13 cellular contexts compared by ENCODE assay signal in genomic region chr1:107530543-107530942, GRCh38.
DNase-seq lines count a peak whose midpoint lies in the region; TF ChIP-seq lines count a peak whose summit lies in the region.
"Had no signal": no experiment of that assay in that cellular context is flagged by ENCODE, and none has a peak within 500 bp of the region (broad histone marks: within the 10 kb centered on the region; RNA-seq: fewer than 3 reads in every experiment).

No MANE protein-coding gene starts in this region.

- H3F3A ChIP-seq in smooth muscle cell (ENCODE audit: low read depth): no peaks in the 10 kb centered on the region

- POLR2A ChIA-PET in RWPE1 (lab: Yijun Ruan, JAX; ENCODE audit: low non-redundant PET): no interaction called here

- no peak overlapping the region for H2AFZ ChIP-seq in smooth muscle cell (ENCODE audit: low read depth)

- TF ChIP-seq CTCF in RWPE1 (conservative IDR thresholded peaks at IDR 0.05; ENCODE audit: low read depth) (no peak), epithelial cell of esophagus (IDR thresholded peaks at IDR 0.05; ENCODE audit: insufficient read depth, low read depth, low read length, missing control alignments) (no peak), smooth muscle cell (IDR thresholded peaks at IDR 0.05; ENCODE audit: borderline replicate concordance, insufficient read depth, poor library complexity, severe bottlenecking) (no peak), uterus (IDR thresholded peaks at IDR 0.05) (no peak)

- H4K20me1 ChIP-seq in smooth muscle cell (ENCODE audit: low read depth): no peaks in the 10 kb centered on the region

- H3K4me1 ChIP-seq in smooth muscle cell (ENCODE audit: low read depth) (no peaks in the 10 kb centered on the region), uterus (no peaks in the 10 kb centered on the region)
- H3K4me1 ChIP-seq: SJSA1 had no signal

- 56% methylated on average over 6 of the region's 6 CpGs for WGBS in smooth muscle cell (ENCODE audit: low lambda C conversion rate)

- DNase-seq in DMS153 (lab: John Stamatoyannopoulos, UW): peak; percentile 15
- no peak for DNase-seq in DMS153 treated with DMSO at 0.1 percent for 48 hours (lab: John Stamatoyannopoulos, UW; ENCODE audit: unreplicated experiment)
- peak; percentile 41 for DNase-seq in RWPE1 (ENCODE audit: low spot score)
- DNase-seq in epithelial cell of esophagus (ENCODE audit: low read depth): peak; percentile 38
- DNase-seq in smooth muscle cell (lab: John Stamatoyannopoulos, UW; ENCODE audit: unreplicated experiment): no peak
- no peak for DNase-seq in NCI-H1105 treated with DMSO at 0.1 percent for 48 hours (lab: John Stamatoyannopoulos, UW)
- no peak for DNase-seq in central memory CD4-positive, alpha-beta T cell
- DNase-seq in uterus: no peak
- DNase-seq: 8988T, hypothalamus, NCI-H187 treated with DMSO at 0.1 percent for 48 hours, NCI-H510A had no signal

- H3K4me3 ChIP-seq in epithelial cell of esophagus (ENCODE audit: low read length): no peak overlapping the region
- H3K4me3 ChIP-seq in smooth muscle cell: no peak overlapping the region
- no peak overlapping the region for H3K4me3 ChIP-seq in uterus
- H3K4me3 ChIP-seq: SJSA1 had no signal

- H3K27me3 ChIP-seq in smooth muscle cell (ENCODE audit: low read depth) (no peaks in the 10 kb centered on the region), uterus (no peaks in the 10 kb centered on the region)
- H3K27me3 ChIP-seq: SJSA1 had no signal

- H3K27ac ChIP-seq in RWPE1: no peak overlapping the region
- peak overlapping the region; percentile 51 for H3K27ac ChIP-seq in smooth muscle cell (ENCODE audit: low read depth)
- H3K27ac ChIP-seq in uterus: no peak overlapping the region
- H3K27ac ChIP-seq: SJSA1 had no signal

- H3K4me2 ChIP-seq in smooth muscle cell: no peak overlapping the region

- H3K9ac ChIP-seq in smooth muscle cell (ENCODE audit: low read depth): peak overlapping the region; percentile 27

- H3K9me3 ChIP-seq in smooth muscle cell (replicated peaks; ENCODE audit: low read depth): no peaks in the 10 kb centered on the region
- H3K9me3 ChIP-seq in uterus: no peaks in the 10 kb centered on the region
- H3K9me3 ChIP-seq: SJSA1 had no signal

- intact Hi-C loops in uterus (cut with DNase I; ENCODE audit: low total_unique reads): no loop called here

- CTCF ChIA-PET in RWPE1 (lab: Yijun Ruan, JAX): interaction anchor here (0.7 to 1.6 kb wide), 2 partner anchors 45 to 218 kb away, joined by 3 to 4 read pairs; no protein-coding TSS in a partner anchor

- H3K36me3 ChIP-seq in smooth muscle cell (ENCODE audit: low read depth): no peaks in the 10 kb centered on the region
- no peaks in the 10 kb centered on the region for H3K36me3 ChIP-seq in uterus
- H3K36me3 ChIP-seq: SJSA1 had no signal

- H3K79me2 ChIP-seq in smooth muscle cell (ENCODE audit: low read depth): no peaks in the 10 kb centered on the region

- no peak for TF ChIP-seq POLR2A in uterus (IDR thresholded peaks at IDR 0.05)

Comparison
In these comparisons a context has a peak if more than half of its experiments do, and no peak if none do; other contexts are left out.
1. DNase-seq: peak in DMS153 (single experiment), RWPE1 (single experiment) and epithelial cell of esophagus (single experiment); none in DMS153 treated with DMSO at 0.1 percent for 48 hours (single experiment), smooth muscle cell (single experiment), NCI-H1105 treated with DMSO at 0.1 percent for 48 hours (single experiment), central memory CD4-positive, alpha-beta T cell (single experiment) and uterus (0 of 2).